Comparison of ENCODE assay signal across 8 cellular contexts in genomic region chr6:111290689-111291333, GRCh38.
DNase-seq lines count a peak whose midpoint lies in the region; ATAC-seq and TF ChIP-seq lines count a peak whose summit lies in the region.
"Not testable (repeated sequence)": the region's sequence is repeated elsewhere in the genome, so short reads cannot be mapped to it uniquely, and the experiment has no call there.

No MANE protein-coding gene starts in this region.

- H3K9me3 Mint-ChIP-seq in activated CD4-positive, alpha-beta memory T cell treated with anti-CD3 and anti-CD28 coated beads for 36 hours; stimulated activated memory B cell treated with anti-CD40 and anti-IgM and Interleukin-4, amounts not matched to agents 10 μg/mL and 1 μg/mL and 100 μg/mL, for 72 hours: not testable (repeated sequence)

- POLR2A ChIA-PET in activated CD4-positive, alpha-beta memory T cell treated with anti-CD3 and anti-CD28 coated beads for 36 hours (lab: Charles Lee): not testable (repeated sequence)

- H3K4me3 ChIP-seq in cardiac fibroblast (replicated peaks in 1 of 2; ENCODE audit: low read depth in 2 of 2, low read length in 2 of 2); mesenchymal stem cell (ENCODE audit: insufficient read depth in 1 of 2, low read depth in 1 of 2, low read length in 2 of 2): not testable (repeated sequence)

- not testable (repeated sequence) for H2BK12ac ChIP-seq in mesenchymal stem cell (ENCODE audit: low read length in 2 of 2)

- peak overlapping the region; percentile 56 for H3K9ac ChIP-seq in mesenchymal stem cell (ENCODE audit: low read length)

- not testable (repeated sequence) for H3K9me3 ChIP-seq in mesenchymal stem cell (ENCODE audit: control insufficient read depth, low read length)

- not testable (repeated sequence) for H3K14ac ChIP-seq in mesenchymal stem cell (ENCODE audit: low read length in 2 of 2)

- 73% methylated on average over 5 of the region's 5 CpGs for WGBS in mesenchymal stem cell

- not testable (repeated sequence) for H3K23ac ChIP-seq in mesenchymal stem cell (ENCODE audit: low read length in 2 of 2)

- not testable (repeated sequence) for H4K8ac ChIP-seq in mesenchymal stem cell (ENCODE audit: low read length)

- not testable (repeated sequence) for H2BK120ac ChIP-seq in mesenchymal stem cell (ENCODE audit: low read depth, low read length)

- H3K4me1 Mint-ChIP-seq in activated CD4-positive, alpha-beta memory T cell treated with anti-CD3 and anti-CD28 coated beads for 36 hours (ENCODE audit: low read depth): peaks cover 30% of the 10 kb centered on the region
- H3K4me1 Mint-ChIP-seq in stimulated activated memory B cell treated with anti-CD40 and anti-IgM and Interleukin-4, amounts not matched to agents 10 μg/mL and 1 μg/mL and 100 μg/mL, for 72 hours: peaks cover 19% of the 10 kb centered on the region

- H3K4me1 ChIP-seq in mesenchymal stem cell (ENCODE audit: control insufficient read depth, insufficient read depth, low read depth, low read length): not testable (repeated sequence)

- not testable (repeated sequence) for H3K27me3 Mint-ChIP-seq in activated CD4-positive, alpha-beta memory T cell treated with anti-CD3 and anti-CD28 coated beads for 36 hours; stimulated activated memory B cell treated with anti-CD40 and anti-IgM and Interleukin-4, amounts not matched to agents 10 μg/mL and 1 μg/mL and 100 μg/mL, for 72 hours

- not testable (repeated sequence) for H2BK15ac ChIP-seq in mesenchymal stem cell (ENCODE audit: low read depth, poor library complexity, severe bottlenecking)

- ATAC-seq in GM18505 (IDR thresholded peaks at IDR 0.05; ENCODE audit: unreplicated experiment) (peak; percentile 70), GM21528 (IDR thresholded peaks at IDR 0.05; ENCODE audit: low FRiP score, unreplicated experiment) (peak; percentile 75), HG03045 (IDR thresholded peaks at IDR 0.05; ENCODE audit: unreplicated experiment) (peak; percentile 79)
- ATAC-seq in stimulated activated memory B cell treated with anti-CD40 and anti-IgM and Interleukin-4, amounts not matched to agents 10 μg/mL and 1 μg/mL and 100 μg/mL, for 72 hours: peak; percentile 80

- not testable (repeated sequence) for H2BK5ac ChIP-seq in mesenchymal stem cell (ENCODE audit: low read depth, low read length, poor library complexity, severe bottlenecking)

- H4K91ac ChIP-seq in mesenchymal stem cell (ENCODE audit: low read length): not testable (repeated sequence)

- not testable (repeated sequence) for TF ChIP-seq POLR2A in GM18505 (IDR thresholded peaks at IDR 0.05; ENCODE audit: borderline replicate concordance, extremely low read depth, insufficient read depth, insufficient read length)

- H2AK5ac ChIP-seq in mesenchymal stem cell (ENCODE audit: low read length, severe bottlenecking): not testable (repeated sequence)

- H3K36me3 Mint-ChIP-seq in activated CD4-positive, alpha-beta memory T cell treated with anti-CD3 and anti-CD28 coated beads for 36 hours: not testable (repeated sequence)
- peaks cover 12% of the 10 kb centered on the region for H3K36me3 Mint-ChIP-seq in stimulated activated memory B cell treated with anti-CD40 and anti-IgM and Interleukin-4, amounts not matched to agents 10 μg/mL and 1 μg/mL and 100 μg/mL, for 72 hours

- peak overlapping the region; percentile 54 for H3K27ac ChIP-seq in mesenchymal stem cell (ENCODE audit: low read length, poor library complexity, severe bottlenecking)

- peak overlapping the region; percentile 46 for H3K27ac Mint-ChIP-seq in activated CD4-positive, alpha-beta memory T cell treated with anti-CD3 and anti-CD28 coated beads for 36 hours
- peak overlapping the region; percentile 66 for H3K27ac Mint-ChIP-seq in stimulated activated memory B cell treated with anti-CD40 and anti-IgM and Interleukin-4, amounts not matched to agents 10 μg/mL and 1 μg/mL and 100 μg/mL, for 72 hours

- not testable (repeated sequence) for H3K4me2 ChIP-seq in mesenchymal stem cell (ENCODE audit: low read length, poor library complexity, severe bottlenecking)

- H3K4me3 Mint-ChIP-seq in activated CD4-positive, alpha-beta memory T cell treated with anti-CD3 and anti-CD28 coated beads for 36 hours; stimulated activated memory B cell treated with anti-CD40 and anti-IgM and Interleukin-4, amounts not matched to agents 10 μg/mL and 1 μg/mL and 100 μg/mL, for 72 hours: not testable (repeated sequence)

- not testable (repeated sequence) for TF ChIP-seq CTCF in cardiac fibroblast (IDR thresholded peaks at IDR 0.05; ENCODE audit: low read depth, low read length)

- CTCF ChIA-PET in activated CD4-positive, alpha-beta memory T cell treated with anti-CD3 and anti-CD28 coated beads for 36 hours (lab: Charles Lee): interaction anchor here (0.9 to 1.4 kb wide), 3 partner anchors 32 to 797 kb away, joined by 3 to 5 read pairs (median 3); a partner anchor contains a TSS

- H2AFZ ChIP-seq in mesenchymal stem cell (ENCODE audit: low read depth, low read length): not testable (repeated sequence)

- not testable (repeated sequence) for H3K27me3 ChIP-seq in mesenchymal stem cell (ENCODE audit: control insufficient read depth in 1 of 2, insufficient read depth in 1 of 2, low read length in 2 of 2)

- DNase-seq in NCI-H146 (lab: John Stamatoyannopoulos, UW) (peak; percentile 16), cardiac fibroblast (ENCODE audit: low read depth in 2 of 2) (peak; percentile 20 to 52), mesenchymal stem cell (peak; percentile 27)
- DNase-seq in activated CD4-positive, alpha-beta memory T cell treated with anti-CD3 and anti-CD28 coated beads for 36 hours: peak; percentile 60

- H3K79me1 ChIP-seq in mesenchymal stem cell (replicated peaks; ENCODE audit: low read length, poor library complexity, severe bottlenecking): peaks cover 15% of the 10 kb centered on the region

- not testable (repeated sequence) for H3K36me3 ChIP-seq in mesenchymal stem cell (ENCODE audit: control insufficient read depth in 1 of 2, insufficient read depth in 2 of 2, low read depth in 1 of 2, low read length in 2 of 2)

- H3K4ac ChIP-seq in mesenchymal stem cell (ENCODE audit: low read depth in 1 of 2, low read length in 2 of 2): not testable (repeated sequence)

- H3K18ac ChIP-seq in mesenchymal stem cell (ENCODE audit: low read depth in 1 of 2, low read length in 2 of 2): not testable (repeated sequence)

- intact Hi-C loops in activated CD4-positive, alpha-beta memory T cell treated with anti-CD3 and anti-CD28 coated beads for 36 hours (cut with micrococcal nuclease): loop anchor here (5.0 kb wide), 1 partner anchor 34 kb away; a partner anchor contains a TSS
